Comparison of ENCODE assay signal across 1 cellular context in the genomic region with DNA sequence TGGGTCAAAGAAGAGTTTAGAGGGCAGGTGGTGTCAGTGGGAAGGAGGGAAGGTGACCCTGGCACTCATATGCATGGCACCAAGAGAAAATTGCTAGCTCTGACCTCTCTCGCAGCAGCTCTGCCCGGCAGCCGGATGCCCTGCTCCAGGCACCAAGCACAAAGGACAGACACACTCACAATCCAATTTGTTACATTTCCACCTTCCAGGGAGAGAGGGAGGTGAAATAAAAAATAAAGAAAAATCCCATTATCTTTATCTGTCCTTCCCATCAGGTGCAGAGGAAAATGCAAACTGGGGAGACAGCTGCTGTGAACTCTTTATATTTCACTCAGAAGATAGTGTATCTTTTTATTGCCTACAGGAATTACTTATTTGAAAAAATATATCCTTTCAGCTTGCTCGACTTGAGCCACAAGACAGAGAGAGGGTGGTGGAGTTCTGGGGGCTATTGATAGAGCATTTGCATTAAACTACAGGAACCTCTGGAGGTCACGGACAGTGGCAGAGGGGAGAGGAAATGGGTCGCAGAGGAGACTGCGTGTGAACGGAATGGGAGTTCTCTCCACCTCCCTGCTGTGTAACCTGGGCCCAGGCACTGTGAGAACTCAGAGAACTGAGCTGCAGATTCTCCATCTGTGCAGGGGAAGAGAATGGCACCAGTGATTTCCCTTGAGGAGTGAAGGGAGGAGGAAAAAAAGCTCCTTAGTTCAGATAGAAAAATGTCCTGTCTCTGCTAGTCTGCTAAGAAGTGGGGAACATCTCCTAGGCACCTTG.
TF ChIP-seq lines count a peak whose summit lies in the region.

No MANE protein-coding gene starts in this region.

TF ChIP-seq in H1, 55 proteins besides CTCF, POLR2A, EP300 and RAD21 (continued from another document):
- TF ChIP-seq YY1 (IDR thresholded peaks at IDR 0.05; ENCODE audit: low read depth, low read length) (no peak), NANOG (IDR thresholded peaks at IDR 0.05; ENCODE audit: insufficient read depth, low read depth, low read length, poor library complexity, severe bottlenecking) (no peak), RFX5 (IDR thresholded peaks at IDR 0.05; ENCODE audit: borderline replicate concordance, low read depth, low read length) (no peak), HDAC6 (IDR thresholded peaks at IDR 0.05; ENCODE audit: low read depth, low read length) (no peak), TBP (IDR thresholded peaks at IDR 0.05; ENCODE audit: low read depth, low read length) (no peak), KDM1A (IDR thresholded peaks at IDR 0.05; ENCODE audit: borderline replicate concordance, low read length) (no peak), FOSL1 (IDR thresholded peaks at IDR 0.05; ENCODE audit: insufficient read depth, low read depth, low read length) (no peak), KDM5A (IDR thresholded peaks at IDR 0.05; ENCODE audit: low read length) (no peak), CTBP2 (IDR thresholded peaks at IDR 0.05; ENCODE audit: borderline replicate concordance, insufficient read depth, insufficient read length, low read length) (no peak), CBX5 (IDR thresholded peaks at IDR 0.05; ENCODE audit: low read depth, low read length) (no peak), CHD1 (IDR thresholded peaks at IDR 0.05; ENCODE audit: low read depth, low read length) (no peak), CREB1 (IDR thresholded peaks at IDR 0.05) (no peak)
